ENCODE assay signal across 10 cellular contexts in the genomic region with DNA sequence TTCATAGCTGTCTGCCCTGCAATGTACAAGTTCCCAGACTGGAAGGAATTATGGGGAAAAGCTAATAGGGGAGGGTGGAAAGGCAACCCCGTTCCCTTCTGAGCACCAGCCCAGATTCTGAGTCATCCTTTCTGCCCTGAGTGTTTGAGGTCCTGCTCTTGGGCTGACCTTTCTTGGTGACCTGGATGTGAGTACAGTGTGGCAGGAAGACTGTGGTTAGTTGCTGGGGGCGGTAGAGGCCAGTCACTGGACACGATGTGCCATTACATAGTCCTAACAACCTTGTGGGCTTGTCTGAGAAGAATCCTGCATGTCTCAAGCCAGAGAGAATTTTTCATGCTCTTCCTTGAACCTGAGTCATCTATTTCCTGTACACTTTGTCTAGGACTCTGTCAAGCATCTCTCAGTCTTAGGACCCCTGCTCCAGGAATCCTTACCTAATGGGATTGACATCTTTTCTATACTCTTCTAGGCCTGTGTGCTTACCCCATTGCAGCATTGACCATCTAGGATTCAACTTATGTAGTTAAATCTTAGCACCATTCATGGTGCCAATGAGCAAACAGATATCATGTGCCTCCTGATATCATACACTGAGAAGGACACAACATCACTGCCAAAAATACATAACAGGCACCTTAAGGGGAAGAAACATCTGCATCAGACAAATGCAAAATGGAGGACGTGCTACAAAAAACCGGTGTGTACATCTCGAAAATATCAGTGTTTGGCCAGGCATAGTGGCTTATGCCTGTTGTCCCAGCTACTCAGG. TPM values are rescaled to one million over a fixed set of nuclear protein-coding genes. Genes with fewer than 3 reads are reported as not detected.
DNase-seq lines count a peak whose midpoint lies in the region; ATAC-seq and TF ChIP-seq lines count a peak whose summit lies in the region.
"Had no signal": no experiment of that assay in that cellular context is flagged by ENCODE, and none has a peak within 500 bp of the region (broad histone marks: within the 10 kb centered on the region; RNA-seq: fewer than 3 reads in every experiment).

No MANE protein-coding gene starts in this region.

- no peak overlapping the region for H3K9ac ChIP-seq in parathyroid adenoma

- ATAC-seq in HG02642 (IDR thresholded peaks at IDR 0.05; ENCODE audit: poor library complexity, unreplicated experiment): no peak

- no peak overlapping the region for H2AFZ ChIP-seq in parathyroid adenoma

- H3K27me3 Mint-ChIP-seq in activated T-cell treated with anti-CD3 and anti-CD28 coated beads, Interleukin-2, amount 50 U/mL, for 24 hours: peaks cover 18% of the 10 kb centered on the region

- H3K4me1 Mint-ChIP-seq in activated T-cell treated with anti-CD3 and anti-CD28 coated beads, Interleukin-2, amount 50 U/mL, for 24 hours (ENCODE audit: low read depth): peaks cover 8% of the 10 kb centered on the region

- H3K79me2 ChIP-seq in parathyroid adenoma: no peaks in the 10 kb centered on the region

- 71% methylated on average over 6 of the region's 6 CpGs for WGBS in prostate gland

- intact Hi-C loops in prostate gland (cut with DNase I): loop anchor here (10.0 kb wide), 1 partner anchor 149 kb away; a partner anchor contains a TSS

- peak overlapping the region; percentile 9 for H3K27ac ChIP-seq in parathyroid adenoma
- no peak overlapping the region for H3K27ac ChIP-seq in prostate gland

- H3K4me3 ChIP-seq in epithelial cell of proximal tubule (ENCODE audit: low read depth, low read length) (no peak overlapping the region), parathyroid adenoma (ENCODE audit: low read depth, low read length) (no peak overlapping the region), prostate gland (no peak overlapping the region)

- H3K9me3 ChIP-seq in parathyroid adenoma (ENCODE audit: control insufficient read depth, low read length) (no peaks in the 10 kb centered on the region), prostate gland (no peaks in the 10 kb centered on the region)

- no peaks in the 10 kb centered on the region for H3K9me3 Mint-ChIP-seq in activated T-cell treated with anti-CD3 and anti-CD28 coated beads, Interleukin-2, amount 50 U/mL, for 24 hours

- no peak for TF ChIP-seq POLR2A in prostate gland (IDR thresholded peaks at IDR 0.05)

- peaks cover 3% of the 10 kb centered on the region for H3K4me1 ChIP-seq in parathyroid adenoma
- H3K4me1 ChIP-seq in prostate gland (replicated peaks): no peaks in the 10 kb centered on the region

- no peaks in the 10 kb centered on the region for H3K36me3 Mint-ChIP-seq in activated T-cell treated with anti-CD3 and anti-CD28 coated beads, Interleukin-2, amount 50 U/mL, for 24 hours (ENCODE audit: low read depth)
- H3K36me3 Mint-ChIP-seq: IgD-negative memory B cell had no signal

- H3K36me3 ChIP-seq in parathyroid adenoma (ENCODE audit: control insufficient read depth, insufficient read depth, low read length) (no peaks in the 10 kb centered on the region), prostate gland (no peaks in the 10 kb centered on the region)

- no peak overlapping the region for H3K27ac Mint-ChIP-seq in activated T-cell treated with anti-CD3 and anti-CD28 coated beads, Interleukin-2, amount 50 U/mL, for 24 hours
- H3K27ac Mint-ChIP-seq: IgD-negative memory B cell had no signal

- DNase-seq in ELR (ENCODE audit: low read depth) (peak; percentile 100), RPMI7951 (ENCODE audit: low read depth) (peak; percentile 100), epithelial cell of proximal tubule (ENCODE audit: low read depth) (peak; percentile 88), prostate gland (ENCODE audit: low spot score) (no peak), NCI-H1048 (lab: John Stamatoyannopoulos, UW) (no peak)
- no peak for DNase-seq in activated T-cell treated with anti-CD3 and anti-CD28 coated beads, Interleukin-2, amount 50 U/mL, for 24 hours
- DNase-seq: stimulated activated CD4-positive, alpha-beta T cell treated with anti-CD3 and anti-CD28 coated beads, Interleukin-4, amount 100 ng/mL, for 1 hour had no signal

- H3K4me3 Mint-ChIP-seq in activated T-cell treated with anti-CD3 and anti-CD28 coated beads, Interleukin-2, amount 50 U/mL, for 24 hours: no peak overlapping the region
- H3K4me3 Mint-ChIP-seq: IgD-negative memory B cell had no signal

- TF ChIP-seq CTCF in epithelial cell of proximal tubule (conservative IDR thresholded peaks at IDR 0.05; ENCODE audit: low read depth, low read length) (peak; percentile 22), parathyroid adenoma (IDR thresholded peaks at IDR 0.05) (no peak), prostate gland (IDR thresholded peaks at IDR 0.05) (no peak)

- no peak overlapping the region for H3K4me2 ChIP-seq in parathyroid adenoma (ENCODE audit: low read length)

- H3K27me3 ChIP-seq in parathyroid adenoma (ENCODE audit: control insufficient read depth, insufficient read depth, low read length): no peaks in the 10 kb centered on the region
- no peaks in the 10 kb centered on the region for H3K27me3 ChIP-seq in prostate gland (replicated peaks; ENCODE audit: insufficient read depth)

RNA-seq across cellular contexts. Expression of a gene that starts 8.1 kb away (rescaled TPM):
- 9.0 and 10.4 TPM in 2 replicates for total RNA-seq in RPMI7951 (2014; rRNA removed; shearing (Covaris generic))
- 16.6 and 82.0 TPM in 2 replicates for total RNA-seq in epithelial cell of proximal tubule
- total RNA-seq in prostate gland: 10 to 100 TPM; 25.7 to 26.4 TPM

RNA-seq across cellular contexts. Expression of a gene that starts 12.8 kb away (rescaled TPM):
- total RNA-seq in RPMI7951 (2014; rRNA removed; shearing (Covaris generic)): 0.24 TPM in 1 of 2 replicates, not detected in the other
- 0.29 and 2.2 TPM in 2 replicates for total RNA-seq in epithelial cell of proximal tubule
- 10 to 100 TPM; 15.4 to 23.8 TPM for total RNA-seq in prostate gland

RNA-seq across cellular contexts. Expression of a gene that starts 34.3 kb away (rescaled TPM):
- 10.3 and 16.1 TPM in 2 replicates for total RNA-seq in RPMI7951 (2014; rRNA removed; shearing (Covaris generic))
- total RNA-seq in epithelial cell of proximal tubule (16.6 and 23.3 TPM in 2 replicates), prostate gland (100 to 1,000 TPM in 1 of 2 donors, 10 to 100 TPM in 1; 60.7 to 103 TPM)

RNA-seq across cellular contexts. Expression of a gene that starts 34.5 kb away (rescaled TPM):
- 246 and 255 TPM in 2 replicates for total RNA-seq in RPMI7951 (2014; rRNA removed; shearing (Covaris generic))
- total RNA-seq in epithelial cell of proximal tubule (459 and 508 TPM in 2 replicates), prostate gland (100 to 1,000 TPM; 488 to 498 TPM)

RNA-seq across cellular contexts. Expression of a gene that starts 34.6 kb away (rescaled TPM):
- total RNA-seq in RPMI7951 (2014; rRNA removed; shearing (Covaris generic)): 42.1 and 48.3 TPM in 2 replicates
- 76.6 and 77.9 TPM in 2 replicates for total RNA-seq in epithelial cell of proximal tubule
- total RNA-seq in prostate gland: 10 to 100 TPM; 39.6 to 52.6 TPM

Comparison
In these comparisons a context has a peak if more than half of its experiments do, and no peak if none do; other contexts are left out.
1. DNase-seq: peak in ELR (single experiment), RPMI7951 (single experiment) and epithelial cell of proximal tubule (single experiment); none in prostate gland (single experiment), NCI-H1048 (single experiment) and activated T-cell treated with anti-CD3 and anti-CD28 coated beads, Interleukin-2, amount 50 U/mL, for 24 hours (single experiment).